In the genomic region with DNA sequence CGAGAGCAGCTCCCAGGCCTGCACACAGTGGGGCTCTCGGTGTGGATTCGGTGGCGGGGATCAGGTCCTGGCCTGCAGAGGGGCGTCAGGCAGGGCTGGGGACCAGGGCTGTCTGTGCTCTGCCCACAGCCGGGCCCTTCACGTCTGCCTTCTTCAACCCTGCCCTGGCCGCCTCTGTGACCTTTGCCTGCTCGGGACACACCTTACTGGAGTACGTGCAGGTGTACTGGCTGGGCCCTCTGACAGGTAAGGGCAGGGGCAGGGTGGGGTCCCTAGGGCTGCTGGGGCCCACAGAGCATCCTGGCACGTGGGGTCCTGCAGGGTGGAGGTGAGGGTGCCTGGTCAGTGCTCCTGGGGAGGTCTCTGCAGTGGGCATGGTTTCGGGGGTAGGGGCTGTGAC, we compare ENCODE assay signal across 7 cellular contexts. TPM values are rescaled to one million over a fixed set of nuclear protein-coding genes. Genes with fewer than 3 reads are reported as not detected.
"Had no signal": no experiment of that assay in that cellular context is flagged by ENCODE, and none has a peak within 500 bp of the region (broad histone marks: within the 10 kb centered on the region; RNA-seq: fewer than 3 reads in every experiment).

No MANE protein-coding gene starts in this region.

RNA-seq across cellular contexts. Expression of gene AQP12A, which starts 2.6 kb away (rescaled TPM):
- total RNA-seq: GM23248, GM23338, H1, H4, H7, H9, HFFc6 had no signal

RNA-seq across cellular contexts. Expression of gene AQP12B, which starts 11.6 kb away (rescaled TPM):
- total RNA-seq: GM23248, GM23338, H1, H4, H7, H9, HFFc6 had no signal
